2 cellular contexts compared by ENCODE assay signal in genomic region chr2:145836986-145837385, GRCh38.
TF ChIP-seq lines count a peak whose summit lies in the region.

No MANE protein-coding gene starts in this region.

TF ChIP-seq in A549, 52 proteins besides CTCF, POLR2A, EP300 and RAD21 (continued from another document):
- TF ChIP-seq ATOH8 (CRISPR knock-in tag; IDR thresholded peaks at IDR 0.05; ENCODE audit: low read depth): no peak
TF ChIP-seq in A549: peak in this region for 1.

TF ChIP-seq in K562, 482 proteins besides CTCF, POLR2A, EP300 and RAD21 (continued from another document):
- no peak for TF ChIP-seq ZNF398 (CRISPR knock-in tag; IDR thresholded peaks at IDR 0.05)
- no peak for TF ChIP-seq ZNF75A (CRISPR knock-in tag; IDR thresholded peaks at IDR 0.05)
- no peak for TF ChIP-seq GMEB1 (CRISPR knock-in tag; IDR thresholded peaks at IDR 0.05)
- no peak for TF ChIP-seq DIDO1 (tag; IDR thresholded peaks at IDR 0.05; ENCODE audit: low read depth)
- peak; percentile 26; the same call in 1 of the 2 replicates for TF ChIP-seq ZNF316 (IDR thresholded peaks at IDR 0.05)
- no peak for TF ChIP-seq FIP1L1 (IDR thresholded peaks at IDR 0.05; ENCODE audit: low read depth, low read length, poor library complexity, severe bottlenecking)
- no peak for TF ChIP-seq NCOA2 (IDR thresholded peaks at IDR 0.05; ENCODE audit: partially characterized antibody in 2 of 2)
- no peak for TF ChIP-seq ZNF280B (CRISPR knock-in tag; IDR thresholded peaks at IDR 0.05)
- no peak for TF ChIP-seq MCM2 (IDR thresholded peaks at IDR 0.05; ENCODE audit: low read depth)
- TF ChIP-seq ILK (tag; IDR thresholded peaks at IDR 0.05; ENCODE audit: borderline replicate concordance, low read depth): no peak
- 0 out of 2 replicates have a peak, but pooled peaks have one; percentile 8 for TF ChIP-seq MAFF (IDR thresholded peaks at IDR 0.05; ENCODE audit: low read length)
- no peak for TF ChIP-seq CLOCK (CRISPR knock-in tag; IDR thresholded peaks at IDR 0.05; ENCODE audit: borderline replicate concordance)
- no peak for TF ChIP-seq ATF3 (IDR thresholded peaks at IDR 0.05)
- TF ChIP-seq ATF3 (CRISPR knock-in tag; conservative IDR thresholded peaks at IDR 0.05): no peak
- TF ChIP-seq ZNF77 (CRISPR knock-in tag; IDR thresholded peaks at IDR 0.05): no peak
- TF ChIP-seq NR4A1 (CRISPR knock-in tag; IDR thresholded peaks at IDR 0.05): no peak
- no peak for TF ChIP-seq NR4A1 (tag; IDR thresholded peaks at IDR 0.05)
- no peak for TF ChIP-seq PTBP1 (IDR thresholded peaks at IDR 0.05; ENCODE audit: low read depth, low read length)
- TF ChIP-seq CGGBP1 (CRISPR knock-in tag; IDR thresholded peaks at IDR 0.05): no peak
- peak; percentile 14; the same call in 1 of the 2 replicates for TF ChIP-seq MAFK (IDR thresholded peaks at IDR 0.05; ENCODE audit: low read length)
- no peak for TF ChIP-seq SAFB2 (IDR thresholded peaks at IDR 0.05; ENCODE audit: borderline replicate concordance, low read depth, low read length, severe bottlenecking)
- no peak for TF ChIP-seq ZNF57 (CRISPR knock-in tag; IDR thresholded peaks at IDR 0.05)
- TF ChIP-seq TFAP4 (CRISPR knock-in tag; IDR thresholded peaks at IDR 0.05; ENCODE audit: borderline replicate concordance): no peak
- no peak for TF ChIP-seq DDX20 (tag; IDR thresholded peaks at IDR 0.05; ENCODE audit: low read depth)
- TF ChIP-seq ZNF24 (IDR thresholded peaks at IDR 0.05): no peak
TF ChIP-seq in K562: peak in this region for 3.
